ENCODE assay signal across 6 cellular contexts in genomic region chr1:71434240-71434639, GRCh38.
"Had no signal": no experiment of that assay in that cellular context is flagged by ENCODE, and none has a peak within 500 bp of the region (broad histone marks: within the 10 kb centered on the region; RNA-seq: fewer than 3 reads in every experiment).

No MANE protein-coding gene starts in this region.

- ATAC-seq: HepG2, K562 had no signal

- DNase-seq: IMR-90, KBM-7, KG1 had no signal

- H3K27ac ChIP-seq: HL-60 had no signal

- H3K4me3 ChIP-seq: K562 had no signal
